ENCODE assay signal across 8 cellular contexts in genomic region chr2:45652090-45653050, GRCh38. TPM values are rescaled to one million over a fixed set of nuclear protein-coding genes. Genes with fewer than 3 reads are reported as not detected.
DNase-seq lines count a peak whose midpoint lies in the region; ATAC-seq and TF ChIP-seq lines count a peak whose summit lies in the region.

No MANE protein-coding gene starts in this region.

- H3K9ac ChIP-seq in NT2/D1 (ENCODE audit: insufficient read length, low read depth): peak overlapping the region; percentile 72

- H3K4me1 ChIP-seq in NT2/D1 (ENCODE audit: insufficient read depth, insufficient read length): peaks cover 3% of the 10 kb centered on the region

- H3K27me3 ChIP-seq in NT2/D1 (ENCODE audit: insufficient read depth, insufficient read length): peaks cover 59% of the 10 kb centered on the region

- H3K36me3 ChIP-seq in NT2/D1 (ENCODE audit: insufficient read depth, insufficient read length, low read length): no peaks in the 10 kb centered on the region

- H3K4me3 ChIP-seq in GM12865 (ENCODE audit: low read depth, low read length) (peak overlapping the region; percentile 75), NT2/D1 (ENCODE audit: insufficient read length, low read depth) (peak overlapping the region; percentile 59)

- ATAC-seq in HG02970 (IDR thresholded peaks at IDR 0.05; ENCODE audit: low FRiP score, unreplicated experiment): no peak

- DNase-seq in GM12865 (ENCODE audit: low read depth): peak; percentile 43
- DNase-seq in NT2/D1 (ENCODE audit: low read depth, low spot score): no peak
- DNase-seq in activated naive CD4-positive, alpha-beta T cell (lab: John Stamatoyannopoulos, UW): peak in 3 of 4 experiments; percentile 5 to 23 (median 7)
- DNase-seq in globus pallidus (ENCODE audit: low spot score): peak; percentile 38
- DNase-seq in occipital lobe (lab: John Stamatoyannopoulos, UW): peak; percentile 50
- no peak for DNase-seq in NCI-H2029 (lab: John Stamatoyannopoulos, UW)
- no peak for DNase-seq in cortex of kidney (lab: John Stamatoyannopoulos, UW)

- no peaks in the 10 kb centered on the region for H3K9me3 ChIP-seq in NT2/D1 (ENCODE audit: insufficient read depth, low read length)

- TF ChIP-seq CTCF in GM12865 (IDR thresholded peaks at IDR 0.05; ENCODE audit: insufficient read depth, low read depth, low read length, missing control alignments): no peak

RNA-seq across cellular contexts. Expression of gene PRKCE, which starts 0.9 kb away (rescaled TPM):
- 62.2 TPM for total RNA-seq in occipital lobe

RNA-seq across cellular contexts. Expression of gene SRBD1, which starts 41.3 kb away (rescaled TPM):
- total RNA-seq in occipital lobe: 78.6 TPM

Comparison
In these comparisons a context has a peak if more than half of its experiments do, and no peak if none do; other contexts are left out.
1. DNase-seq: peak in GM12865 (single experiment), activated naive CD4-positive, alpha-beta T cell (3 of 4), globus pallidus (single experiment) and occipital lobe (single experiment); none in NT2/D1 (single experiment), NCI-H2029 (single experiment) and cortex of kidney (single experiment).